8 cellular contexts compared by ENCODE assay signal in genomic region chr17:29929006-29929543, GRCh38. TPM values are rescaled to one million over a fixed set of nuclear protein-coding genes. Genes with fewer than 3 reads are reported as not detected.
DNase-seq lines count a peak whose midpoint lies in the region; ATAC-seq and TF ChIP-seq lines count a peak whose summit lies in the region.

No MANE protein-coding gene starts in this region.

- no peaks in the 10 kb centered on the region for H4K20me1 ChIP-seq in smooth muscle cell (ENCODE audit: low read depth)

- peak; percentile 13 for DNase-seq in stimulated activated CD4-positive, alpha-beta T cell treated with anti-CD3 and anti-CD28 coated beads, Interleukin-4, amount 100 ng/mL, for 1 hour
- DNase-seq in stimulated activated CD4-positive, alpha-beta T cell treated with anti-CD3 and anti-CD28 coated beads, Interleukin-2, amount 100 ng/mL, for 48 hours = no peak
- peak; percentile 22 for DNase-seq in NCI-H510A (lab: John Stamatoyannopoulos, UW)
- DNase-seq in smooth muscle cell (lab: John Stamatoyannopoulos, UW; ENCODE audit: unreplicated experiment) = no peak

- H3K36me3 ChIP-seq in iPS-18a (ENCODE audit: control insufficient read depth, low read depth, low read length) (no peaks in the 10 kb centered on the region), smooth muscle cell (ENCODE audit: low read depth) (no peaks in the 10 kb centered on the region)

- H2AFZ ChIP-seq in smooth muscle cell (ENCODE audit: low read depth) = peak overlapping the region; percentile 93

- WGBS in smooth muscle cell (ENCODE audit: low lambda C conversion rate) = under 1% methylated on average over 13 of the region's 13 CpGs

- no peaks in the 10 kb centered on the region for H3K9me3 ChIP-seq in iPS-18a (ENCODE audit: control insufficient read depth, low read depth, low read length)
- H3K9me3 ChIP-seq in smooth muscle cell (replicated peaks; ENCODE audit: low read depth) = no peaks in the 10 kb centered on the region

- ATAC-seq in HG02884 (IDR thresholded peaks at IDR 0.05; ENCODE audit: unreplicated experiment) (no peak), GM19395 (IDR thresholded peaks at IDR 0.05; ENCODE audit: unreplicated experiment) (no peak)

- H3K4me1 ChIP-seq in iPS-18a (ENCODE audit: control insufficient read depth, low read depth, low read length) (peaks cover 13% of the 10 kb centered on the region), smooth muscle cell (ENCODE audit: low read depth) (peaks cover 20% of the 10 kb centered on the region)

- H3K4me3 ChIP-seq in iPS-18a (ENCODE audit: low read length) = peak overlapping the region; percentile 88
- H3K4me3 ChIP-seq in smooth muscle cell = peak overlapping the region; percentile 85

- H3K27me3 ChIP-seq in iPS-18a (ENCODE audit: control insufficient read depth, insufficient read depth, low read length) = no peaks in the 10 kb centered on the region
- no peaks in the 10 kb centered on the region for H3K27me3 ChIP-seq in smooth muscle cell (ENCODE audit: low read depth)

- peak overlapping the region; percentile 46 for H3K9ac ChIP-seq in iPS-18a (ENCODE audit: low read length)
- peak overlapping the region; percentile 75 for H3K9ac ChIP-seq in smooth muscle cell (ENCODE audit: low read depth)

- H3K27ac ChIP-seq in angular gyrus (ENCODE audit: low read depth, low read length) (peak overlapping the region; percentile 94), iPS-18a (ENCODE audit: low read length) (peak overlapping the region; percentile 11), smooth muscle cell (ENCODE audit: low read depth) (peak overlapping the region; percentile 52)

- peak overlapping the region; percentile 91 for H3K4me2 ChIP-seq in smooth muscle cell

- no peaks in the 10 kb centered on the region for H3F3A ChIP-seq in smooth muscle cell (ENCODE audit: low read depth)

- peaks cover 47% of the 10 kb centered on the region for H3K79me2 ChIP-seq in smooth muscle cell (ENCODE audit: low read depth)

- no peak for TF ChIP-seq CTCF in smooth muscle cell (IDR thresholded peaks at IDR 0.05; ENCODE audit: borderline replicate concordance, insufficient read depth, poor library complexity, severe bottlenecking)

RNA-seq across cellular contexts. Expression of gene SSH2, which starts 1.0 kb away (rescaled TPM):
- 8.8 and 9.7 TPM in 2 replicates for total RNA-seq in smooth muscle cell
- 10.4 and 14.3 TPM in 2 replicates for polyA plus RNA-seq in smooth muscle cell

RNA-seq across cellular contexts. Expression of gene EFCAB5, which starts 12.4 kb away (rescaled TPM):
- total RNA-seq in smooth muscle cell = not detected in 2 replicates
- 0.31 TPM in 1 of 2 replicates, not detected in the other for polyA plus RNA-seq in smooth muscle cell

Comparison
In these comparisons a context has a peak if more than half of its experiments do, and no peak if none do; other contexts are left out.
1. DNase-seq: peak in stimulated activated CD4-positive, alpha-beta T cell treated with anti-CD3 and anti-CD28 coated beads, Interleukin-4, amount 100 ng/mL, for 1 hour (single experiment) and NCI-H510A (single experiment); none in stimulated activated CD4-positive, alpha-beta T cell treated with anti-CD3 and anti-CD28 coated beads, Interleukin-2, amount 100 ng/mL, for 48 hours (0 of 2) and smooth muscle cell (single experiment).
2. H3K27ac ChIP-seq: peak in every context shown above with its lines; median percentile 94 in angular gyrus; 52 in smooth muscle cell; 11 in iPS-18a.